Comparison of ENCODE assay signal across 22 cellular contexts in the genomic region with DNA sequence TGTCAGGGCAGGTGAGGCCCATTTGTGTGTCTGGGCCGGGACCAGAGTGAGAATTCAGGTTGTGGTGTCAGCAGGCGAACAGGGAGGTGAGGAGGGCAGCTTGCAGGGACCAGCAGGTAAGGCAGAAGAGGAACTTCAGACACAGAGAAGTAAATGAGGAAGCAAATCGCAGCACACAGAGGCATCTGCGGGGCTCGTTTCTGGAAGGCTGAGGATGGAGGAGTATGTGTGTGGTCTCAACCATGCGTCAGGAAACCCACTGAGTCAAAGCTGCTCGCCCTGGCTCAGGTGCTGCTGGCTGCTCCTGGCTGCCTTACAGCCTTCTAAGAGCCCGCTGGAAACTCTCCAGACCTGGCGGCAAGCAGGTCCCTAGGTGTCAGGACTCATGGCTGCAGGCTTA.
"Had no signal": no experiment of that assay in that cellular context is flagged by ENCODE, and none has a peak within 500 bp of the region (broad histone marks: within the 10 kb centered on the region; RNA-seq: fewer than 3 reads in every experiment).

No MANE protein-coding gene starts in this region.

- H3K36me3 ChIP-seq: transverse colon, WERI-Rb-1 had no signal

- H3K27ac Mint-ChIP-seq: activated CD4-positive, alpha-beta memory T cell treated with anti-CD3 and anti-CD28 coated beads for 36 hours; activated CD4-positive, alpha-beta T cell treated with anti-CD3 and anti-CD28 coated beads for 36 hours; activated naive CD4-positive, alpha-beta T cell treated with anti-CD3 and anti-CD28 coated beads, Interleukin-2, amount 50 U/mL, for 24 hours; natural killer cell had no signal

- H3K9me3 Mint-ChIP-seq: activated CD4-positive, alpha-beta memory T cell treated with anti-CD3 and anti-CD28 coated beads for 36 hours; activated naive CD4-positive, alpha-beta T cell treated with anti-CD3 and anti-CD28 coated beads, Interleukin-2, amount 50 U/mL, for 24 hours; activated T-cell treated with anti-CD3 and anti-CD28 coated beads, Interleukin-2, amount 50 U/mL, for 4 hours; natural killer cell had no signal

- H3K9me3 ChIP-seq: transverse colon had no signal

- H3K4me3 ChIP-seq: transverse colon had no signal

- DNase-seq: activated CD4-positive, alpha-beta memory T cell treated with anti-CD3 and anti-CD28 coated beads for 36 hours; activated CD4-positive, alpha-beta T cell treated with anti-CD3 and anti-CD28 coated beads for 36 hours; activated effector memory CD4-positive, alpha-beta T cell treated with Interleukin-2 at 50 U/mL for 16 hours; activated T-cell treated with anti-CD3 and anti-CD28 coated beads, Interleukin-2, amount 50 U/mL, for 4 hours; amygdala; cerebellar nuclear complex; effector memory CD4-positive, alpha-beta T cell; foreskin keratinocyte; glutamatergic neuron; left ventricle myocardium superior; mesenchymal stem cell; natural killer cell; nucleus accumbens; posterior cingulate gyrus; retina; stimulated activated CD4-positive, alpha-beta T cell treated with anti-CD3 and anti-CD28 coated beads, Interleukin-2, amount 100 ng/mL, for 48 hours; stimulated activated naive CD4-positive, alpha-beta T cell treated with Interleukin-2 at 50 U/mL for 16 hours; T1000; transverse colon; WERI-Rb-1 had no signal

- ATAC-seq: activated CD4-positive, alpha-beta T cell treated with anti-CD3 and anti-CD28 coated beads for 36 hours; activated T-cell treated with anti-CD3 and anti-CD28 coated beads, Interleukin-2, amount 50 U/mL, for 4 hours; foreskin keratinocyte; left ventricle myocardium superior; natural killer cell had no signal

- H3K4me3 Mint-ChIP-seq: activated CD4-positive, alpha-beta memory T cell treated with anti-CD3 and anti-CD28 coated beads for 36 hours; activated CD4-positive, alpha-beta T cell treated with anti-CD3 and anti-CD28 coated beads for 36 hours; activated naive CD4-positive, alpha-beta T cell treated with anti-CD3 and anti-CD28 coated beads, Interleukin-2, amount 50 U/mL, for 24 hours; activated T-cell treated with anti-CD3 and anti-CD28 coated beads, Interleukin-2, amount 50 U/mL, for 4 hours; brain; natural killer cell had no signal

- H3K27ac ChIP-seq: foreskin keratinocyte, transverse colon, WERI-Rb-1 had no signal

- H3K4me1 ChIP-seq: foreskin keratinocyte had no signal

- H3K36me3 Mint-ChIP-seq: activated CD4-positive, alpha-beta memory T cell treated with anti-CD3 and anti-CD28 coated beads for 36 hours; activated naive CD4-positive, alpha-beta T cell treated with anti-CD3 and anti-CD28 coated beads, Interleukin-2, amount 50 U/mL, for 24 hours; brain; natural killer cell had no signal
